In genomic region chr15:59372352-59373211, GRCh38 we compare ENCODE assay signal across 8 cellular contexts. TPM values are rescaled to one million over a fixed set of nuclear protein-coding genes. Genes with fewer than 3 reads are reported as not detected.
DNase-seq lines count a peak whose midpoint lies in the region; ATAC-seq and TF ChIP-seq lines count a peak whose summit lies in the region.

Gene MYO1E (minus strand): TSS chr15:59372871. CDS start chr15:59372500, 371 bp downstream.

- ATAC-seq in GM19043 (IDR thresholded peaks at IDR 0.05; ENCODE audit: low read depth, unreplicated experiment) (peak; percentile 48), HG03432 (IDR thresholded peaks at IDR 0.05; ENCODE audit: unreplicated experiment) (peak; percentile 60)

- TF ChIP-seq CTCF in C4-2B (conservative IDR thresholded peaks at IDR 0.05), result no peak

- no peaks in the 10 kb centered on the region for H3K9me3 Mint-ChIP-seq in activated T-cell treated with anti-CD3 and anti-CD28 coated beads, Interleukin-2, amount 50 U/mL, for 24 hours

- peak within 1 kb of the TSS; percentile 81 for H3K4me3 Mint-ChIP-seq in activated T-cell treated with anti-CD3 and anti-CD28 coated beads, Interleukin-2, amount 50 U/mL, for 24 hours

- H3K27ac ChIP-seq in C4-2B, result peak within 1 kb of the TSS; percentile 71
- H3K27ac ChIP-seq in substantia nigra (ENCODE audit: low read depth, low read length, poor library complexity, severe bottlenecking), result peak within 1 kb of the TSS; percentile 89

- peaks cover 62% of the 10 kb centered on the region for H3K27me3 Mint-ChIP-seq in activated T-cell treated with anti-CD3 and anti-CD28 coated beads, Interleukin-2, amount 50 U/mL, for 24 hours

- H3K36me3 Mint-ChIP-seq in activated T-cell treated with anti-CD3 and anti-CD28 coated beads, Interleukin-2, amount 50 U/mL, for 24 hours (ENCODE audit: low read depth), result peaks cover 2% of the 10 kb centered on the region

- peak within 1 kb of the TSS; percentile 57 for H3K27ac Mint-ChIP-seq in activated T-cell treated with anti-CD3 and anti-CD28 coated beads, Interleukin-2, amount 50 U/mL, for 24 hours

- H3K4me1 Mint-ChIP-seq in activated T-cell treated with anti-CD3 and anti-CD28 coated beads, Interleukin-2, amount 50 U/mL, for 24 hours (ENCODE audit: low read depth), result peaks cover 25% of the 10 kb centered on the region

- DNase-seq in NCI-H526 treated with DMSO at 0.1 percent for 48 hours (lab: John Stamatoyannopoulos, UW), result peak; percentile 97
- peak; percentile 57 for DNase-seq in activated T-cell treated with anti-CD3 and anti-CD28 coated beads, Interleukin-2, amount 50 U/mL, for 24 hours
- DNase-seq in fibroblast of gingiva (ENCODE audit: low read depth), result peak; percentile 94
- DNase-seq in mucosa of gallbladder (ENCODE audit: low spot score), result peak; percentile 95
- peak; percentile 65 to 98 (median 92) for DNase-seq in substantia nigra (lab: John Stamatoyannopoulos, UW)

RNA-seq across cellular contexts. Expression of gene MYO1E, which starts in this region (rescaled TPM):
- total RNA-seq in mucosa of gallbladder, result 204 TPM

Comparison
In these comparisons a context has a peak if more than half of its experiments do, and no peak if none do; other contexts are left out.
1. Peak in every context shown above with its lines: DNase-seq, ATAC-seq and H3K27ac ChIP-seq.